8 cellular contexts compared by ENCODE assay signal in genomic region chr3:52154135-52155094, GRCh38. TPM values are rescaled to one million over a fixed set of nuclear protein-coding genes. Genes with fewer than 3 reads are reported as not detected.
A peak's percentile ranks its signal among the peaks of the same experiment; 100 is the strongest.
DNase-seq lines count a peak whose midpoint lies in the region; ATAC-seq and TF ChIP-seq lines count a peak whose summit lies in the region.

TSS of gene POC1A (minus strand) at chr3:52154423. CDS start at chr3:52154372, 51 bp downstream.

- H3K27ac ChIP-seq in smooth muscle cell (ENCODE audit: low read depth), result peak within 1 kb of the TSS; percentile 82

- H2AFZ ChIP-seq in smooth muscle cell (ENCODE audit: low read depth), result peak within 1 kb of the TSS; percentile 95

- H4K20me1 ChIP-seq in smooth muscle cell (ENCODE audit: low read depth), result no peaks in the 10 kb centered on the region

- H3F3A ChIP-seq in smooth muscle cell (ENCODE audit: low read depth), result no peaks in the 10 kb centered on the region

- peaks cover 13% of the 10 kb centered on the region for H3K79me2 ChIP-seq in smooth muscle cell (ENCODE audit: low read depth)

- ATAC-seq in GM19023 (IDR thresholded peaks at IDR 0.05; ENCODE audit: unreplicated experiment), result peak; percentile 88
- peak; percentile 73 for ATAC-seq in HG03196 (IDR thresholded peaks at IDR 0.05; ENCODE audit: unreplicated experiment)
- ATAC-seq in activated B cell treated with CpG ODN at 0.5 μM for 24 hours (ENCODE audit: low read depth), result peak; percentile 87

- no peaks in the 10 kb centered on the region for H3K9me3 Mint-ChIP-seq in activated B cell treated with CpG ODN at 0.5 μM for 24 hours
- no peaks in the 10 kb centered on the region for H3K9me3 Mint-ChIP-seq in immature natural killer cell

- peak within 1 kb of the TSS; percentile 99 for H3K4me2 ChIP-seq in smooth muscle cell

- no peaks in the 10 kb centered on the region for H3K27me3 ChIP-seq in smooth muscle cell (ENCODE audit: low read depth)

- peaks cover 4% of the 10 kb centered on the region for H3K4me1 ChIP-seq in smooth muscle cell (ENCODE audit: low read depth)

- WGBS in smooth muscle cell (ENCODE audit: low lambda C conversion rate), result 1% methylated on average over 78 of the region's 83 CpGs

- peak within 1 kb of the TSS; percentile 72 for H3K9ac ChIP-seq in smooth muscle cell (ENCODE audit: low read depth)

- no peaks in the 10 kb centered on the region for H3K9me3 ChIP-seq in smooth muscle cell (replicated peaks; ENCODE audit: low read depth)

- H3K27ac Mint-ChIP-seq in activated B cell treated with CpG ODN at 0.5 μM for 24 hours (peak within 1 kb of the TSS; percentile 97), immature natural killer cell (peak within 1 kb of the TSS; percentile 83 to 98 (median 96))

- TF ChIP-seq CTCF in activated B cell treated with CpG ODN at 0.5 μM for 24 hours (IDR thresholded peaks at IDR 0.05) (no peak), cardiac fibroblast (IDR thresholded peaks at IDR 0.05; ENCODE audit: low read depth, low read length) (no peak), smooth muscle cell (IDR thresholded peaks at IDR 0.05; ENCODE audit: borderline replicate concordance, insufficient read depth, poor library complexity, severe bottlenecking) (no peak)

- POLR2A ChIA-PET in activated B cell treated with CpG ODN at 0.5 μM for 24 hours (lab: Charles Lee), result interaction anchor here (0.6 to 2.5 kb wide), 21 partner anchors 9 to 213 kb away, joined by 3 to 31 read pairs (median 4); partner anchors contain the start of genes ABHD14A, ABHD14B, ACY1 and ALAS1

- intact Hi-C loops in activated B cell treated with CpG ODN at 0.5 μM for 24 hours (cut with micrococcal nuclease), result loop anchor here (1.0 to 10.0 kb wide), 6 partner anchors 43 to 1537 kb away; partner anchors contain the start of genes MAPKAPK3, NT5DC2, PARP3 and TLR9

- H3K36me3 Mint-ChIP-seq in activated B cell treated with CpG ODN at 0.5 μM for 24 hours (ENCODE audit: low read depth) (peaks cover 2% of the 10 kb centered on the region), immature natural killer cell (no peaks in the 10 kb centered on the region)

- DNase-seq in AG08396 (ENCODE audit: low spot score), result peak; percentile 94
- DNase-seq in NCI-H226, result peak; percentile 99
- peak; percentile 84 for DNase-seq in activated B cell treated with CpG ODN at 0.5 μM for 24 hours
- peak; percentile 98 to 99 for DNase-seq in cardiac fibroblast (ENCODE audit: low read depth in 2 of 2)
- peak; percentile 81 to 85 (median 81) for DNase-seq in immature natural killer cell
- DNase-seq in smooth muscle cell (lab: John Stamatoyannopoulos, UW; ENCODE audit: unreplicated experiment), result peak; percentile 95

- H3K4me1 Mint-ChIP-seq in activated B cell treated with CpG ODN at 0.5 μM for 24 hours, result peaks cover 13% of the 10 kb centered on the region
- peaks cover 8 to 14% of the 10 kb centered on the region in 2 donors for H3K4me1 Mint-ChIP-seq in immature natural killer cell

- no peaks in the 10 kb centered on the region for H3K27me3 Mint-ChIP-seq in activated B cell treated with CpG ODN at 0.5 μM for 24 hours
- peaks cover 3 to 6% (median 4%) of the 10 kb centered on the region in 3 donors for H3K27me3 Mint-ChIP-seq in immature natural killer cell (ENCODE audit: low read depth in 3 of 3)

- H3K4me3 ChIP-seq in cardiac fibroblast (replicated peaks in 1 of 2; ENCODE audit: low read depth in 2 of 2, low read length in 2 of 2), result peak within 1 kb of the TSS; percentile 76 to 93
- H3K4me3 ChIP-seq in smooth muscle cell, result peak within 1 kb of the TSS; percentile 80

- H3K4me3 Mint-ChIP-seq in activated B cell treated with CpG ODN at 0.5 μM for 24 hours (peak within 1 kb of the TSS; percentile 96), immature natural killer cell (peak within 1 kb of the TSS; percentile 86 to 99 (median 97))

- CTCF ChIA-PET in activated B cell treated with CpG ODN at 0.5 μM for 24 hours (lab: Charles Lee), result interaction anchor here (0.8 to 1.7 kb wide), 7 partner anchors 13 to 1539 kb away, joined by 3 to 4 read pairs (median 3); partner anchors contain the start of genes ABHD14A, ABHD14B and DUSP7

- H3K36me3 ChIP-seq in smooth muscle cell (ENCODE audit: low read depth), result no peaks in the 10 kb centered on the region

RNA-seq across cellular contexts. Expression of gene POC1A, which starts in this region (rescaled TPM):
- total RNA-seq in activated B cell treated with CpG ODN at 0.5 μM for 24 hours (2.3 and 2.4 TPM in 2 replicates), smooth muscle cell (1.8 and 3.2 TPM in 2 replicates)
- polyA plus RNA-seq in immature natural killer cell (1 to 10 TPM in 2 of 3 donors, not detected in 1; 2.9 to 4.0 TPM), smooth muscle cell (7.6 and 7.9 TPM in 2 replicates)

Comparison
In these comparisons a context has a peak if more than half of its experiments do, and no peak if none do; other contexts are left out.
1. Peak in every context shown above with its lines: DNase-seq, ATAC-seq, H3K4me3 ChIP-seq and H3K27ac ChIP-seq.